ENCODE assay signal across 8 cellular contexts in genomic region chr15:35546581-35547381, GRCh38. TPM values are rescaled to one million over a fixed set of nuclear protein-coding genes. Genes with fewer than 3 reads are reported as not detected.
DNase-seq lines count a peak whose midpoint lies in the region; ATAC-seq and TF ChIP-seq lines count a peak whose summit lies in the region.

No MANE protein-coding gene starts in this region.

- H3K27ac ChIP-seq in ascending aorta (peak overlapping the region; percentile 93 to 98), left lung (peak overlapping the region; percentile 92 to 97), thoracic aorta (peak overlapping the region; percentile 95 to 98)

- no peaks in the 10 kb centered on the region for H3K36me3 ChIP-seq in ascending aorta
- no peaks in the 10 kb centered on the region for H3K36me3 ChIP-seq in left lung
- no peaks in the 10 kb centered on the region for H3K36me3 ChIP-seq in thoracic aorta

- TF ChIP-seq CTCF in ascending aorta (IDR thresholded peaks at IDR 0.05) (no peak), left lung (IDR thresholded peaks at IDR 0.05) (no peak), thoracic aorta (IDR thresholded peaks at IDR 0.05) (no peak)

- intact Hi-C loops in ascending aorta (cut with DNase I) = loop anchor here (2.0 to 5.0 kb wide), 2 partner anchors 76 to 144 kb away; no protein-coding TSS in a partner anchor
- intact Hi-C loops in left lung (cut with DNase I) = no loop called here

- no peaks in the 10 kb centered on the region for H3K27me3 ChIP-seq in ascending aorta
- H3K27me3 ChIP-seq in left lung = no peaks in the 10 kb centered on the region
- H3K27me3 ChIP-seq in thoracic aorta (replicated peaks; ENCODE audit: insufficient read depth) = no peaks in the 10 kb centered on the region

- ATAC-seq in GM18873 (IDR thresholded peaks at IDR 0.05; ENCODE audit: low FRiP score, unreplicated experiment) (peak; percentile 6), HG03175 (IDR thresholded peaks at IDR 0.05; ENCODE audit: unreplicated experiment) (peak; percentile 45), left lung (peak; percentile 4), thoracic aorta (ENCODE audit: insufficient number of reproducible peaks, low FRiP score, low read depth) (no peak), HG02938 (IDR thresholded peaks at IDR 0.05; ENCODE audit: unreplicated experiment) (no peak)

- DNase-seq in ascending aorta (ENCODE audit: low spot score in 2 of 2) (no peak), left lung (no peak), thoracic aorta (ENCODE audit: low spot score) (no peak), activated gamma-delta T cell (lab: John Stamatoyannopoulos, UW) (no peak), NCI-H524 (lab: John Stamatoyannopoulos, UW) (no peak)

- peak overlapping the region; percentile 72 to 84 for H3K4me3 ChIP-seq in ascending aorta
- H3K4me3 ChIP-seq in left lung = peak overlapping the region; percentile 66 to 69
- H3K4me3 ChIP-seq in thoracic aorta = peak overlapping the region; percentile 85

- H3K9me3 ChIP-seq in ascending aorta = no peaks in the 10 kb centered on the region
- no peaks in the 10 kb centered on the region for H3K9me3 ChIP-seq in left lung
- no peaks in the 10 kb centered on the region for H3K9me3 ChIP-seq in thoracic aorta

- peaks cover 0 to 13% of the 10 kb centered on the region in 2 donors for H3K4me1 ChIP-seq in ascending aorta
- peaks cover 9 to 16% of the 10 kb centered on the region in 2 donors for H3K4me1 ChIP-seq in left lung
- peaks cover 9 to 30% of the 10 kb centered on the region in 2 donors for H3K4me1 ChIP-seq in thoracic aorta (ENCODE audit: control insufficient read depth in 1 of 2, low read depth in 2 of 2)

RNA-seq across cellular contexts. Expression of gene DPH6, which starts 0.8 kb away (rescaled TPM):
- total RNA-seq in ascending aorta (9.0 TPM), left lung (10 to 100 TPM in 1 of 2 donors, 1 to 10 TPM in 1; 9.8 to 13.0 TPM), thoracic aorta (10 to 100 TPM; 11.5 to 34.8 TPM)

Comparison
In these comparisons a context has a peak if more than half of its experiments do, and no peak if none do; other contexts are left out.
1. ATAC-seq: peak in GM18873 (single experiment), HG03175 (single experiment) and left lung (single experiment); none in thoracic aorta (single experiment) and HG02938 (single experiment).
2. Peak in every context shown above with its lines, with median percentiles within 50 percentile points of each other: H3K27ac ChIP-seq and H3K4me3 ChIP-seq.